1 cellular context compared by ENCODE assay signal in genomic region chr9:127529671-127530070, GRCh38.
TF ChIP-seq lines count a peak whose summit lies in the region.

No MANE protein-coding gene starts in this region.

TF ChIP-seq in GM23338, 12 proteins besides CTCF, POLR2A, EP300 and RAD21:
- no peak for TF ChIP-seq ZNF462 (CRISPR knock-in tag; IDR thresholded peaks at IDR 0.05)
- no peak for TF ChIP-seq ZNF114 (CRISPR knock-in tag; IDR thresholded peaks at IDR 0.05)
- no peak for TF ChIP-seq EZH2phosphoT487 (IDR thresholded peaks at IDR 0.05; ENCODE audit: unreplicated experiment)
- TF ChIP-seq CREB1 (CRISPR knock-in tag; IDR thresholded peaks at IDR 0.05; ENCODE audit: low read depth) = no peak
- TF ChIP-seq JUNB (IDR thresholded peaks at IDR 0.05; ENCODE audit: unreplicated experiment) = no peak
- no peak for TF ChIP-seq ZNF331 (CRISPR knock-in tag; IDR thresholded peaks at IDR 0.05; ENCODE audit: low read depth)
- no peak for TF ChIP-seq ETS1 (IDR thresholded peaks at IDR 0.05)
- TF ChIP-seq POLR2AphosphoS5 (IDR thresholded peaks at IDR 0.05; ENCODE audit: low read depth) = no peak
- TF ChIP-seq NANOG (IDR thresholded peaks at IDR 0.05; ENCODE audit: borderline replicate concordance) = no peak
- TF ChIP-seq EZH2 (IDR thresholded peaks at IDR 0.05; ENCODE audit: low read depth, unreplicated experiment) = no peak
- TF ChIP-seq REST (IDR thresholded peaks at IDR 0.05; ENCODE audit: unreplicated experiment) = no peak
- TF ChIP-seq STAT1 (IDR thresholded peaks at IDR 0.05; ENCODE audit: unreplicated experiment) = no peak
